ENCODE assay signal across 1 cellular context in the genomic region with DNA sequence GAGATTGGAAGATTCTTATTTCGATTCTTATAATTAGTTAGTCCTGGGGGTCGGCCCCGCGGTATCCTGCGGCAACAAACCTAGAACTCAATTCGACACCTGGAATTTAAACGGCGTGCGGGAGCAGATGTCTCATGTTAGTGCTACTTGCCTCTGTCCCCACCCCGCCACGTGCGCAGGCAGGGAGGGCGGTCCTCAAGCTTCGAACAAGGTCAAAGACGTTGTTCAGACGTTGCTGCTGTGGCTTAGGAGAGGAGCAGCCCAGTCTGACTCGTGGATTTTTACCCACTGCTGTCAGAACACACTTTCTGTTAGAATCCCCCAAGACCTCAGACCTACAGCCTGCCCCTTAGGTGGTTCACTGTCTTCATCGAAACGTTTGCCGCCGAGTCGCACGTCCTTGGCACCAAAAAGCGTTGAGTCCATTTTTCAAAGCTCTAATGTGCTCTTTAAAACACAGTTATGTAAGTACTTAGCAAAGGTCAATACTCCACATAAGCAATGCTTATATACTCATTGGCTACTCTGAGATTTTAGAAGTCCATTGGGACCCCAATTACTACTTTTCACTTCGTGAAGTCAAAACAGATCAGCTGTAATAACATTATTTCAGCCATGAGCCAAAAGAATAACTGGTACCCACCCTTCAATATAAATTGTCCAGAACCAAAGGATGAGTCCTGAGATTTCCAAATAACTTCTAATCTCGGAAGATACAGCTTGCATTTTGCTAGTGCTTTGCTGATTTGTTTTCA.
A peak's percentile ranks its signal among the peaks of the same experiment; 100 is the strongest.
TF ChIP-seq lines count a peak whose summit lies in the region.

No MANE protein-coding gene starts in this region.

TF ChIP-seq in HepG2, 621 proteins besides CTCF, POLR2A, EP300 and RAD21 (continued from another document and continues in another):
- TF ChIP-seq, protein P1, sequence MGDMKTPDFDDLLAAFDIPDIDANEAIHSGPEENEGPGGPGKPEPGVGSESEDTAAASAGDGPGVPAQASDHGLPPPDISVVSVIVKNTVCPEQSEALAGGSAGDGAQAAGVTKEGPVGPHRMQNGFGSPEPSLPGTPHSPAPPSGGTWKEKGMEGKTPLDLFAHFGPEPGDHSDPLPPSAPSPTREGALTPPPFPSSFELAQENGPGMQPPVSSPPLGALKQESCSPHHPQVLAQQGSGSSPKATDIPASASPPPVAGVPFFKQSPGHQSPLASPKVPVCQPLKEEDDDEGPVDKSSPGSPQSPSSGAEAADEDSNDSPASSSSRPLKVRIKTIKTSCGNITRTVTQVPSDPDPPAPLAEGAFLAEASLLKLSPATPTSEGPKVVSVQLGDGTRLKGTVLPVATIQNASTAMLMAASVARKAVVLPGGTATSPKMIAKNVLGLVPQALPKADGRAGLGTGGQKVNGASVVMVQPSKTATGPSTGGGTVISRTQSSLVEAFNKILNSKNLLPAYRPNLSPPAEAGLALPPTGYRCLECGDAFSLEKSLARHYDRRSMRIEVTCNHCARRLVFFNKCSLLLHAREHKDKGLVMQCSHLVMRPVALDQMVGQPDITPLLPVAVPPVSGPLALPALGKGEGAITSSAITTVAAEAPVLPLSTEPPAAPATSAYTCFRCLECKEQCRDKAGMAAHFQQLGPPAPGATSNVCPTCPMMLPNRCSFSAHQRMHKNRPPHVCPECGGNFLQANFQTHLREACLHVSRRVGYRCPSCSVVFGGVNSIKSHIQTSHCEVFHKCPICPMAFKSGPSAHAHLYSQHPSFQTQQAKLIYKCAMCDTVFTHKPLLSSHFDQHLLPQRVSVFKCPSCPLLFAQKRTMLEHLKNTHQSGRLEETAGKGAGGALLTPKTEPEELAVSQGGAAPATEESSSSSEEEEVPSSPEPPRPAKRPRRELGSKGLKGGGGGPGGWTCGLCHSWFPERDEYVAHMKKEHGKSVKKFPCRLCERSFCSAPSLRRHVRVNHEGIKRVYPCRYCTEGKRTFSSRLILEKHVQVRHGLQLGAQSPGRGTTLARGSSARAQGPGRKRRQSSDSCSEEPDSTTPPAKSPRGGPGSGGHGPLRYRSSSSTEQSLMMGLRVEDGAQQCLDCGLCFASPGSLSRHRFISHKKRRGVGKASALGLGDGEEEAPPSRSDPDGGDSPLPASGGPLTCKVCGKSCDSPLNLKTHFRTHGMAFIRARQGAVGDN (CRISPR knock-in tag; IDR thresholded peaks at IDR 0.05) = peak; percentile 99
- TF ChIP-seq SP1 (IDR thresholded peaks at IDR 0.05) (no peak), SP1 (CRISPR knock-in tag; IDR thresholded peaks at IDR 0.05) (no peak; the same call in 1 of the 2 replicates), ZFX (CRISPR knock-in tag; IDR thresholded peaks at IDR 0.05; ENCODE audit: low read depth) (peak; percentile 51), TBX2 (CRISPR knock-in tag; IDR thresholded peaks at IDR 0.05; ENCODE audit: borderline replicate concordance) (peak; percentile 76; the same call in 1 of the 2 replicates), TEAD2 (CRISPR knock-in tag; IDR thresholded peaks at IDR 0.05) (no peak), TCF7L2 (IDR thresholded peaks at IDR 0.05; ENCODE audit: low read depth, low read length) (no peak), ZFP62 (CRISPR knock-in tag; IDR thresholded peaks at IDR 0.05) (no peak), SAFB2 (CRISPR knock-in tag; IDR thresholded peaks at IDR 0.05; ENCODE audit: borderline replicate concordance, low read depth) (no peak), DDIT3 (CRISPR knock-in tag; IDR thresholded peaks at IDR 0.05) (no peak), NFE2L2 (IDR thresholded peaks at IDR 0.05; ENCODE audit: low read length) (no peak), ZNF790 (CRISPR knock-in tag; IDR thresholded peaks at IDR 0.05; ENCODE audit: borderline replicate concordance) (no peak), ETV6 (CRISPR knock-in tag; conservative IDR thresholded peaks at IDR 0.05) (peak; percentile 74; the same call in 1 of the 2 replicates), ZNF354B (CRISPR knock-in tag; IDR thresholded peaks at IDR 0.05) (no peak; the same call in 1 of the 2 replicates), ZNF781 (CRISPR knock-in tag; IDR thresholded peaks at IDR 0.05; ENCODE audit: borderline replicate concordance, not compliant biosample characterization) (peak; percentile 87), ZKSCAN1 (IDR thresholded peaks at IDR 0.05; ENCODE audit: low read length) (no peak), BORCS8-MEF2B (CRISPR knock-in tag; IDR thresholded peaks at IDR 0.05) (peak; percentile 91), NFAT5 (CRISPR knock-in tag; IDR thresholded peaks at IDR 0.05) (no peak), ZNF143 (CRISPR knock-in tag; IDR thresholded peaks at IDR 0.05) (no peak; the same call in none of the 2 replicates), GABPA (IDR thresholded peaks at IDR 0.05; ENCODE audit: low read depth, low read length) (no peak), GABPA (CRISPR knock-in tag; IDR thresholded peaks at IDR 0.05; ENCODE audit: low read depth) (no peak), ETS1 (CRISPR knock-in tag; IDR thresholded peaks at IDR 0.05) (no peak), RBAK (CRISPR knock-in tag; IDR thresholded peaks at IDR 0.05) (no peak), NFKB2 (CRISPR knock-in tag; IDR thresholded peaks at IDR 0.05; ENCODE audit: borderline replicate concordance) (peak; percentile 87)
- TF ChIP-seq, protein P2, sequence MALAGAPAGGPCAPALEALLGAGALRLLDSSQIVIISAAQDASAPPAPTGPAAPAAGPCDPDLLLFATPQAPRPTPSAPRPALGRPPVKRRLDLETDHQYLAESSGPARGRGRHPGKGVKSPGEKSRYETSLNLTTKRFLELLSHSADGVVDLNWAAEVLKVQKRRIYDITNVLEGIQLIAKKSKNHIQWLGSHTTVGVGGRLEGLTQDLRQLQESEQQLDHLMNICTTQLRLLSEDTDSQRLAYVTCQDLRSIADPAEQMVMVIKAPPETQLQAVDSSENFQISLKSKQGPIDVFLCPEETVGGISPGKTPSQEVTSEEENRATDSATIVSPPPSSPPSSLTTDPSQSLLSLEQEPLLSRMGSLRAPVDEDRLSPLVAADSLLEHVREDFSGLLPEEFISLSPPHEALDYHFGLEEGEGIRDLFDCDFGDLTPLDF (CRISPR knock-in tag; IDR thresholded peaks at IDR 0.05) = no peak; the same call in 1 of the 2 replicates
- TF ChIP-seq, protein P3, sequence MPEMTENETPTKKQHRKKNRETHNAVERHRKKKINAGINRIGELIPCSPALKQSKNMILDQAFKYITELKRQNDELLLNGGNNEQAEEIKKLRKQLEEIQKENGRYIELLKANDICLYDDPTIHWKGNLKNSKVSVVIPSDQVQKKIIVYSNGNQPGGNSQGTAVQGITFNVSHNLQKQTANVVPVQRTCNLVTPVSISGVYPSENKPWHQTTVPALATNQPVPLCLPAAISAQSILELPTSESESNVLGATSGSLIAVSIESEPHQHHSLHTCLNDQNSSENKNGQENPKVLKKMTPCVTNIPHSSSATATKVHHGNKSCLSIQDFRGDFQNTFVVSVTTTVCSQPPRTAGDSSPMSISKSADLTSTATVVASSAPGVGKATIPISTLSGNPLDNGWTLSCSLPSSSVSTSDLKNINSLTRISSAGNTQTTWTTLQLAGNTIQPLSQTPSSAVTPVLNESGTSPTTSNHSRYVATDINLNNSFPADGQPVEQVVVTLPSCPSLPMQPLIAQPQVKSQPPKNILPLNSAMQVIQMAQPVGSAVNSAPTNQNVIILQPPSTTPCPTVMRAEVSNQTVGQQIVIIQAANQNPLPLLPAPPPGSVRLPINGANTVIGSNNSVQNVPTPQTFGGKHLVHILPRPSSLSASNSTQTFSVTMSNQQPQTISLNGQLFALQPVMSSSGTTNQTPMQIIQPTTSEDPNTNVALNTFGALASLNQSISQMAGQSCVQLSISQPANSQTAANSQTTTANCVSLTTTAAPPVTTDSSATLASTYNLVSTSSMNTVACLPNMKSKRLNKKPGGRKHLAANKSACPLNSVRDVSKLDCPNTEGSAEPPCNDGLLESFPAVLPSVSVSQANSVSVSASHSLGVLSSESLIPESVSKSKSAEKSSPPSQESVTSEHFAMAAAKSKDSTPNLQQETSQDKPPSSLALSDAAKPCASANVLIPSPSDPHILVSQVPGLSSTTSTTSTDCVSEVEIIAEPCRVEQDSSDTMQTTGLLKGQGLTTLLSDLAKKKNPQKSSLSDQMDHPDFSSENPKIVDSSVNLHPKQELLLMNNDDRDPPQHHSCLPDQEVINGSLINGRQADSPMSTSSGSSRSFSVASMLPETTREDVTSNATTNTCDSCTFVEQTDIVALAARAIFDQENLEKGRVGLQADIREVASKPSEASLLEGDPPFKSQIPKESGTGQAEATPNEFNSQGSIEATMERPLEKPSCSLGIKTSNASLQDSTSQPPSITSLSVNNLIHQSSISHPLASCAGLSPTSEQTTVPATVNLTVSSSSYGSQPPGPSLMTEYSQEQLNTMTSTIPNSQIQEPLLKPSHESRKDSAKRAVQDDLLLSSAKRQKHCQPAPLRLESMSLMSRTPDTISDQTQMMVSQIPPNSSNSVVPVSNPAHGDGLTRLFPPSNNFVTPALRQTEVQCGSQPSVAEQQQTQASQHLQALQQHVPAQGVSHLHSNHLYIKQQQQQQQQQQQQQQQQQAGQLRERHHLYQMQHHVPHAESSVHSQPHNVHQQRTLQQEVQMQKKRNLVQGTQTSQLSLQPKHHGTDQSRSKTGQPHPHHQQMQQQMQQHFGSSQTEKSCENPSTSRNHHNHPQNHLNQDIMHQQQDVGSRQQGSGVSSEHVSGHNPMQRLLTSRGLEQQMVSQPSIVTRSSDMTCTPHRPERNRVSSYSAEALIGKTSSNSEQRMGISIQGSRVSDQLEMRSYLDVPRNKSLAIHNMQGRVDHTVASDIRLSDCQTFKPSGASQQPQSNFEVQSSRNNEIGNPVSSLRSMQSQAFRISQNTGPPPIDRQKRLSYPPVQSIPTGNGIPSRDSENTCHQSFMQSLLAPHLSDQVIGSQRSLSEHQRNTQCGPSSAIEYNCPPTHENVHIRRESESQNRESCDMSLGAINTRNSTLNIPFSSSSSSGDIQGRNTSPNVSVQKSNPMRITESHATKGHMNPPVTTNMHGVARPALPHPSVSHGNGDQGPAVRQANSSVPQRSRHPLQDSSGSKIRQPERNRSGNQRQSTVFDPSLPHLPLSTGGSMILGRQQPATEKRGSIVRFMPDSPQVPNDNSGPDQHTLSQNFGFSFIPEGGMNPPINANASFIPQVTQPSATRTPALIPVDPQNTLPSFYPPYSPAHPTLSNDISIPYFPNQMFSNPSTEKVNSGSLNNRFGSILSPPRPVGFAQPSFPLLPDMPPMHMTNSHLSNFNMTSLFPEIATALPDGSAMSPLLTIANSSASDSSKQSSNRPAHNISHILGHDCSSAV (CRISPR knock-in tag; IDR thresholded peaks at IDR 0.05; ENCODE audit: borderline replicate concordance) = peak; percentile 64; the same call in 1 of the 2 replicates
- TF ChIP-seq, protein P4, sequence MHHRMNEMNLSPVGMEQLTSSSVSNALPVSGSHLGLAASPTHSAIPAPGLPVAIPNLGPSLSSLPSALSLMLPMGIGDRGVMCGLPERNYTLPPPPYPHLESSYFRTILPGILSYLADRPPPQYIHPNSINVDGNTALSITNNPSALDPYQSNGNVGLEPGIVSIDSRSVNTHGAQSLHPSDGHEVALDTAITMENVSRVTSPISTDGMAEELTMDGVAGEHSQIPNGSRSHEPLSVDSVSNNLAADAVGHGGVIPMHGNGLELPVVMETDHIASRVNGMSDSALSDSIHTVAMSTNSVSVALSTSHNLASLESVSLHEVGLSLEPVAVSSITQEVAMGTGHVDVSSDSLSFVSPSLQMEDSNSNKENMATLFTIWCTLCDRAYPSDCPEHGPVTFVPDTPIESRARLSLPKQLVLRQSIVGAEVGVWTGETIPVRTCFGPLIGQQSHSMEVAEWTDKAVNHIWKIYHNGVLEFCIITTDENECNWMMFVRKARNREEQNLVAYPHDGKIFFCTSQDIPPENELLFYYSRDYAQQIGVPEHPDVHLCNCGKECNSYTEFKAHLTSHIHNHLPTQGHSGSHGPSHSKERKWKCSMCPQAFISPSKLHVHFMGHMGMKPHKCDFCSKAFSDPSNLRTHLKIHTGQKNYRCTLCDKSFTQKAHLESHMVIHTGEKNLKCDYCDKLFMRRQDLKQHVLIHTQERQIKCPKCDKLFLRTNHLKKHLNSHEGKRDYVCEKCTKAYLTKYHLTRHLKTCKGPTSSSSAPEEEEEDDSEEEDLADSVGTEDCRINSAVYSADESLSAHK (CRISPR knock-in tag; IDR thresholded peaks at IDR 0.05; ENCODE audit: borderline replicate concordance) = no peak
